In genomic region chr19:36771275-36772231, GRCh38 we compare ENCODE assay signal across 8 cellular contexts. TPM values are rescaled to one million over a fixed set of nuclear protein-coding genes. Genes with fewer than 3 reads are reported as not detected.
A peak's percentile ranks its signal among the peaks of the same experiment; 100 is the strongest.
DNase-seq lines count a peak whose midpoint lies in the region; ATAC-seq and TF ChIP-seq lines count a peak whose summit lies in the region.

No MANE protein-coding gene starts in this region.

- peak overlapping the region; percentile 99 for H3K27ac Mint-ChIP-seq in activated naive CD8-positive, alpha-beta T cell treated with anti-CD3 and anti-CD28 coated beads, Interleukin-2, amount 10 ng/mL, durations not matched to agents 7 days and 5 days

- H3K9me3 Mint-ChIP-seq in activated naive CD8-positive, alpha-beta T cell treated with anti-CD3 and anti-CD28 coated beads, Interleukin-2, amount 10 ng/mL, durations not matched to agents 7 days and 5 days, result peaks cover 15% of the 10 kb centered on the region

- H3K4me3 Mint-ChIP-seq in activated naive CD8-positive, alpha-beta T cell treated with anti-CD3 and anti-CD28 coated beads, Interleukin-2, amount 10 ng/mL, durations not matched to agents 7 days and 5 days, result peak overlapping the region; percentile 98

- H3K4me1 ChIP-seq in parathyroid adenoma, result no peaks in the 10 kb centered on the region

- H3K36me3 ChIP-seq in parathyroid adenoma (ENCODE audit: control insufficient read depth, insufficient read depth, low read length), result no peaks in the 10 kb centered on the region

- H3K36me3 Mint-ChIP-seq in activated naive CD8-positive, alpha-beta T cell treated with anti-CD3 and anti-CD28 coated beads, Interleukin-2, amount 10 ng/mL, durations not matched to agents 7 days and 5 days, result peaks cover 57% of the 10 kb centered on the region

- peak; percentile 70 for ATAC-seq in activated naive CD8-positive, alpha-beta T cell treated with anti-CD3 and anti-CD28 coated beads, Interleukin-2, amount 10 ng/mL, durations not matched to agents 7 days and 5 days (ENCODE audit: low read depth)
- ATAC-seq in left cardiac atrium, result peak; percentile 23 to 46
- no peak for ATAC-seq in GM19395 (IDR thresholded peaks at IDR 0.05; ENCODE audit: unreplicated experiment)

- TF ChIP-seq CTCF in AG04449 (IDR thresholded peaks at IDR 0.05; ENCODE audit: insufficient read depth, low read length, missing control alignments) (no peak), GM12864 (IDR thresholded peaks at IDR 0.05; ENCODE audit: low read depth, low read length, missing control alignments) (no peak), parathyroid adenoma (IDR thresholded peaks at IDR 0.05) (no peak)

- POLR2A ChIA-PET in AG04449 (lab: Yijun Ruan, JAX), result no interaction called here
- POLR2A ChIA-PET in activated naive CD8-positive, alpha-beta T cell treated with anti-CD3 and anti-CD28 coated beads, Interleukin-2, amount 10 ng/mL, durations not matched to agents 7 days and 5 days (lab: Charles Lee), result interaction anchor here (0.8 to 1.4 kb wide), 7 partner anchors 26 to 283 kb away, joined by 3 to 7 read pairs (median 3); partner anchors contain the start of genes ZNF345, ZNF382, ZNF529 and ZNF566

- peak overlapping the region; percentile 100 for H3K4me2 ChIP-seq in parathyroid adenoma (ENCODE audit: low read length)

- H3K9me3 ChIP-seq in parathyroid adenoma (ENCODE audit: control insufficient read depth, low read length), result no peaks in the 10 kb centered on the region

- no peak overlapping the region for H3K9ac ChIP-seq in parathyroid adenoma

- peak overlapping the region; percentile 85 for H2AFZ ChIP-seq in parathyroid adenoma

- H3K27me3 ChIP-seq in parathyroid adenoma (ENCODE audit: control insufficient read depth, insufficient read depth, low read length), result no peaks in the 10 kb centered on the region

- CTCF ChIA-PET in AG04449 (lab: Yijun Ruan, JAX), result interaction anchor here (0.9 kb wide), 1 partner anchor 15 kb away, joined by 3 read pairs; no protein-coding TSS in a partner anchor

- intact Hi-C loops in left cardiac atrium (cut with DNase I), result no loop called here

- no peaks in the 10 kb centered on the region for H3K79me2 ChIP-seq in parathyroid adenoma

- DNase-seq in AG04449 (ENCODE audit: low read depth, low spot score) (peak; percentile 42), GM12864 (ENCODE audit: low read depth) (peak; percentile 49), NCI-H526 treated with DMSO at 0.1 percent for 48 hours (lab: John Stamatoyannopoulos, UW) (peak; percentile 11), left cardiac atrium (peak; percentile 85), RPMI8226 (no peak)
- peak; percentile 65 for DNase-seq in activated naive CD8-positive, alpha-beta T cell treated with anti-CD3 and anti-CD28 coated beads, Interleukin-2, amount 10 ng/mL, durations not matched to agents 7 days and 5 days

- H3K27me3 Mint-ChIP-seq in activated naive CD8-positive, alpha-beta T cell treated with anti-CD3 and anti-CD28 coated beads, Interleukin-2, amount 10 ng/mL, durations not matched to agents 7 days and 5 days, result no peaks in the 10 kb centered on the region

- H3K27ac ChIP-seq in parathyroid adenoma, result peak overlapping the region; percentile 45

- peaks cover 18% of the 10 kb centered on the region for H3K4me1 Mint-ChIP-seq in activated naive CD8-positive, alpha-beta T cell treated with anti-CD3 and anti-CD28 coated beads, Interleukin-2, amount 10 ng/mL, durations not matched to agents 7 days and 5 days

- H3K4me3 ChIP-seq in AG04449 (ENCODE audit: low read depth, low read length) (peak overlapping the region; percentile 96), GM12864 (ENCODE audit: low read depth, low read length) (peak overlapping the region; percentile 96), parathyroid adenoma (ENCODE audit: low read depth, low read length) (peak overlapping the region; percentile 98)

RNA-seq across cellular contexts. Expression of gene ZNF850, which starts 1.1 kb away (rescaled TPM):
- total RNA-seq in activated naive CD8-positive, alpha-beta T cell treated with anti-CD3 and anti-CD28 coated beads, Interleukin-2, amount 10 ng/mL, durations not matched to agents 7 days and 5 days, result 10 to 100 TPM; 16.9 to 17.6 TPM
- total RNA-seq in left cardiac atrium, result 1 to 10 TPM; 3.8 to 4.2 TPM
